8 cellular contexts compared by ENCODE assay signal in the genomic region with DNA sequence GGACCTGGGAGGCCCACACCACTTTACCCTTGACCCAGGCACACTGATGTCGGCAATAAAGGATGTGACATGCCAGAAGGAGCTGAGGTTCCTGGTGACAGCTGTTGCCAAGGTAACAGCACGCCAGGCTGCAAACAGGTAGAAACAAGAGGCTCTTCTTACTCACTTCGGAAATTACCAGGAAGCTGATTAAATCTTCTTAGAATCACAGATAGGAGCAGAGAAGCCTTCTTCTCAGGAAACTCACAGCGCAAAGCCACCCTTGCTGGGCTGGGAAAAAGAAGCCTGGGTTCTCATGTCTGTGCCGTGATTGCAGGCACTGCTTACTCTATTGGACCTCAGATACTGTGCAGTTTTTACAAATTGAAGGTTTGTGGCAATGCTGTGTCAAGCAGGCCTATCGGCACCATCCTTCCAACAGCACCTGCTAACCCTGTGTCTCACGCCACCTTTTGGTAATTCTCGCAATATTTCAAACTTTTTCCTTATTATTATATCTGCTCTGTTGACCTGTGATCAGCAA.
DNase-seq lines count a peak whose midpoint lies in the region; ATAC-seq and TF ChIP-seq lines count a peak whose summit lies in the region.

No MANE protein-coding gene starts in this region.

- peak overlapping the region; percentile 93 for H3K27ac Mint-ChIP-seq in activated naive CD8-positive, alpha-beta T cell treated with anti-CD3 and anti-CD28 coated beads, Interleukin-2, amount 10 ng/mL, durations not matched to agents 7 days and 5 days

- H3K9me3 Mint-ChIP-seq in activated naive CD8-positive, alpha-beta T cell treated with anti-CD3 and anti-CD28 coated beads, Interleukin-2, amount 10 ng/mL, durations not matched to agents 7 days and 5 days: no peaks in the 10 kb centered on the region

- peak; percentile 67 for ATAC-seq in activated naive CD8-positive, alpha-beta T cell treated with anti-CD3 and anti-CD28 coated beads, Interleukin-2, amount 10 ng/mL, durations not matched to agents 7 days and 5 days (ENCODE audit: low read depth)
- no peak for ATAC-seq in GM19351 (IDR thresholded peaks at IDR 0.05; ENCODE audit: unreplicated experiment)
- ATAC-seq in HG03135 (IDR thresholded peaks at IDR 0.05; ENCODE audit: unreplicated experiment): no peak
- no peak for ATAC-seq in HG02588 (IDR thresholded peaks at IDR 0.05; ENCODE audit: unreplicated experiment)
- no peak for ATAC-seq in HG03469 (IDR thresholded peaks at IDR 0.05; ENCODE audit: unreplicated experiment)

- H3K27ac ChIP-seq in prostate gland: no peak overlapping the region

- no peaks in the 10 kb centered on the region for H3K36me3 Mint-ChIP-seq in activated naive CD8-positive, alpha-beta T cell treated with anti-CD3 and anti-CD28 coated beads, Interleukin-2, amount 10 ng/mL, durations not matched to agents 7 days and 5 days

- H3K27me3 ChIP-seq in prostate gland (replicated peaks; ENCODE audit: insufficient read depth): no peaks in the 10 kb centered on the region

- peaks cover 5% of the 10 kb centered on the region for H3K27me3 Mint-ChIP-seq in activated naive CD8-positive, alpha-beta T cell treated with anti-CD3 and anti-CD28 coated beads, Interleukin-2, amount 10 ng/mL, durations not matched to agents 7 days and 5 days

- peak; percentile 44 for DNase-seq in DMS79 (lab: John Stamatoyannopoulos, UW)
- DNase-seq in T follicular helper cell (ENCODE audit: low read depth): peak; percentile 63
- peak; percentile 56 for DNase-seq in activated naive CD8-positive, alpha-beta T cell treated with anti-CD3 and anti-CD28 coated beads, Interleukin-2, amount 10 ng/mL, durations not matched to agents 7 days and 5 days
- peak; percentile 44 for DNase-seq in prostate gland (ENCODE audit: low spot score)

- peaks cover 41% of the 10 kb centered on the region for H3K4me1 Mint-ChIP-seq in activated naive CD8-positive, alpha-beta T cell treated with anti-CD3 and anti-CD28 coated beads, Interleukin-2, amount 10 ng/mL, durations not matched to agents 7 days and 5 days

- no peak overlapping the region for H3K4me3 ChIP-seq in prostate gland

- 61% methylated on average over 8 of the region's 8 CpGs for WGBS in prostate gland

- TF ChIP-seq POLR2A in prostate gland (IDR thresholded peaks at IDR 0.05): no peak

- H3K4me1 ChIP-seq in prostate gland (replicated peaks): no peaks in the 10 kb centered on the region

- H3K36me3 ChIP-seq in prostate gland: no peaks in the 10 kb centered on the region

- TF ChIP-seq CTCF in prostate gland (IDR thresholded peaks at IDR 0.05): peak in 1 of 4 experiments; percentile 10

- H3K9me3 ChIP-seq in prostate gland: no peaks in the 10 kb centered on the region

- intact Hi-C loops in prostate gland (cut with DNase I): no loop called here

- H3K4me3 Mint-ChIP-seq in activated naive CD8-positive, alpha-beta T cell treated with anti-CD3 and anti-CD28 coated beads, Interleukin-2, amount 10 ng/mL, durations not matched to agents 7 days and 5 days: peak overlapping the region; percentile 57

- POLR2A ChIA-PET in activated naive CD8-positive, alpha-beta T cell treated with anti-CD3 and anti-CD28 coated beads, Interleukin-2, amount 10 ng/mL, durations not matched to agents 7 days and 5 days (lab: Charles Lee): interaction anchor here (0.7 to 1.9 kb wide), 6 partner anchors 11 to 359 kb away, joined by 3 to 8 read pairs (median 4); a partner anchor contains a TSS
